In genomic region chr11:44205358-44205757, GRCh38 we compare ENCODE assay signal across 33 cellular contexts.
DNase-seq lines count a peak whose midpoint lies in the region; ATAC-seq, FAIRE-seq and TF ChIP-seq lines count a peak whose summit lies in the region.
"Had no signal": no experiment of that assay in that cellular context is flagged by ENCODE, and none has a peak within 500 bp of the region (broad histone marks: within the 10 kb centered on the region; RNA-seq: fewer than 3 reads in every experiment).

No MANE protein-coding gene starts in this region.

- H3K27ac ChIP-seq in cardiac muscle cell, result peak overlapping the region; percentile 25
- no peak overlapping the region for H3K27ac ChIP-seq in left ventricle myocardium inferior (replicated peaks)
- no peak overlapping the region for H3K27ac ChIP-seq in aorta (ENCODE audit: low read depth in 1 of 2, low read length in 2 of 2)
- H3K27ac ChIP-seq: 22Rv1; A549; BLaER1; BLaER1 treated with 17β-estradiol and CSF1 and Interleukin-3, amounts not matched to agents 10 nM and 100 nM; C4-2B had no signal

- TF ChIP-seq CTCF in cardiac muscle cell (IDR thresholded peaks at IDR 0.05; ENCODE audit: low read depth, low read length), result no peak
- no peak for TF ChIP-seq CTCF in left ventricle myocardium inferior (IDR thresholded peaks at IDR 0.05; ENCODE audit: borderline replicate concordance)

- no peak for ATAC-seq in aorta (ENCODE audit: low FRiP score)
- ATAC-seq: A549; CD8-positive, alpha-beta T cell had no signal

- no peak for TF ChIP-seq POLR2A in GM12892 (IDR thresholded peaks at IDR 0.05; ENCODE audit: low read depth, low read length)

- peak; percentile 38 for FAIRE-seq in GM12892 (lab: Jason Lieb, UNC)
- FAIRE-seq: A204.1, A549, D721Med had no signal

- DNase-seq in cardiac muscle cell (ENCODE audit: low read depth in 1 of 2, low spot score in 1 of 2) (no peak), left ventricle myocardium inferior (no peak), GM12892 (ENCODE audit: insufficient read length) (no peak), myocyte (ENCODE audit: low read depth) (peak; percentile 6), aorta (no peak)
- DNase-seq in activated CD4-positive, alpha-beta T cell treated with anti-CD3 and anti-CD28 coated beads, Interleukin-2, amount 50 U/mL, for 48 hours, result no peak
- DNase-seq: 8988T; ACHN; AML-193; BE2C; C1 segment of cervical spinal cord; Caco-2; Calu3; CD4-positive, alpha-beta memory T cell; CD4-positive, alpha-beta T cell; CD4-positive, CD25-positive, alpha-beta regulatory T cell; CD8-positive, alpha-beta memory T cell; CD8-positive, alpha-beta T cell; COR-L47; DMS 273 treated with DMSO at 0.1 percent for 48 hours; DMS153; DMS53; DMS79; DMS79 treated with DMSO at 0.1 percent for 48 hours; DND-41; EL had no signal

- H3K4me1 ChIP-seq in cardiac muscle cell (ENCODE audit: low read depth) (peaks cover 44% of the 10 kb centered on the region), left ventricle myocardium inferior (peaks cover 29% of the 10 kb centered on the region), aorta (ENCODE audit: control insufficient read depth in 1 of 2, insufficient read depth in 2 of 2, low read length in 2 of 2) (no peaks in the 10 kb centered on the region)
- H3K4me1 ChIP-seq: A549; BE2C; BLaER1; BLaER1 treated with 17β-estradiol and CSF1 and Interleukin-3, amounts not matched to agents 10 nM and 100 nM; Caco-2 had no signal

- no peak overlapping the region for H3K4me3 ChIP-seq in cardiac muscle cell
- no peak overlapping the region for H3K4me3 ChIP-seq in left ventricle myocardium inferior
- no peak overlapping the region for H3K4me3 ChIP-seq in aorta (ENCODE audit: low read length in 2 of 2)
- H3K4me3 ChIP-seq: A549; BLaER1; BLaER1 treated with 17β-estradiol and CSF1 and Interleukin-3, amounts not matched to agents 10 nM and 100 nM had no signal

- H3K36me3 ChIP-seq in cardiac muscle cell, result no peaks in the 10 kb centered on the region
- peaks cover 22% of the 10 kb centered on the region for H3K36me3 ChIP-seq in left ventricle myocardium inferior
- peaks cover 0 to 2% of the 10 kb centered on the region in 2 donors for H3K36me3 ChIP-seq in aorta (ENCODE audit: control insufficient read depth in 1 of 2, insufficient read depth in 2 of 2, low read length in 1 of 2)
- H3K36me3 ChIP-seq: BE2C had no signal

- intact Hi-C loops in left ventricle myocardium inferior (cut with micrococcal nuclease) (no loop called here), aorta (cut with DNase I) (no loop called here)

- H3K9me3 ChIP-seq in cardiac muscle cell (ENCODE audit: low read depth), result no peaks in the 10 kb centered on the region
- H3K9me3 ChIP-seq in left ventricle myocardium inferior (replicated peaks), result no peaks in the 10 kb centered on the region
- no peaks in the 10 kb centered on the region for H3K9me3 ChIP-seq in aorta (ENCODE audit: control insufficient read depth, low read length)
- H3K9me3 ChIP-seq: A549, BE2C, BLaER1, Caco-2 had no signal

- H3K27me3 ChIP-seq in cardiac muscle cell (no peaks in the 10 kb centered on the region), left ventricle myocardium inferior (ENCODE audit: low read depth) (no peaks in the 10 kb centered on the region), aorta (ENCODE audit: control insufficient read depth in 1 of 2, insufficient read depth in 2 of 2, low read length in 1 of 2) (no peaks in the 10 kb centered on the region)
- H3K27me3 ChIP-seq: BE2C; BLaER1; BLaER1 treated with 17β-estradiol and CSF1 and Interleukin-3, amounts not matched to agents 10 nM and 100 nM had no signal

- 54 to 56% methylated on average over 4 of the region's 4 CpGs for WGBS in aorta, 2 donors
